8 cellular contexts compared by ENCODE assay signal in the genomic region with DNA sequence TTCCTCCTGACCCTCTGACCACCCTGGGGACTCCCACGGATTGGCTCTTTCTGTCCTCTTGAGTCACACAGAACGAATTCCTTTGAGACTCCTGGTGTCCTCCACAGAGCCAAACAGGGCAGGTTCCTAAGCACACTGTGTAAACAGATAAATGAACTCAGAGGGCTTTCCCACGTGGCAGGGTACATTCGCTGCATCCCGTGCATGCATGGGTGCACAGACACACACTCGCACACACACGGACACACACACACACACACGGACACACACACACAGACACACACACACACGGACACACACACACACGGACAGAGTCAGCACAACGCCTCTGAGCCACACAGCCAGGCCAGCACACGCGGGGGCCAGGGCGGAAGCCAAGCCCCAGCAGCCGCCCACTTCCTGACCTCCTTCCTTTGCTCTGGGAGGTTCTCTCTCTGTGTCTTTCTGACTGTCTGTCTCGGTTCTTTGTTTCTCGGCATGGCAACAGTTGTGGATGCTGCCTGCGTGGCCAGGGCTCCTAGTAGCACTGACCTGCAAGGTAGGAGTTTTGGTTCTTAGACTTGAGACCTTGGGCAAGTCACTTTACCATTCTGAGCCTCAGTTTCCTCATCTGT. TPM values are rescaled to one million over a fixed set of nuclear protein-coding genes. Genes with fewer than 3 reads are reported as not detected.
DNase-seq lines count a peak whose midpoint lies in the region; ATAC-seq, FAIRE-seq and TF ChIP-seq lines count a peak whose summit lies in the region.

No MANE protein-coding gene starts in this region.

- peak overlapping the region; percentile 90 for H3K27ac ChIP-seq in GM12878 (ENCODE audit: control insufficient read depth, insufficient read depth)

- CTCF ChIA-PET in T-cell (lab: Charles Lee) = interaction anchor here in 1 of 2 donors (1.5 kb wide), 1 partner anchor 23 kb away, joined by 9 read pairs; no protein-coding TSS in a partner anchor
- CTCF ChIA-PET in GM12878 (lab: Yijun Ruan, JAX) = interaction anchor here (1.1 to 2.4 kb wide), 3 partner anchors 9 to 452 kb away, joined by 4 to 7 read pairs (median 7); no protein-coding TSS in a partner anchor

- BruUV-seq in GM12878 (replicated peaks; lab: Mats Ljungman, UMichigan) = no TSS peak

- H4K20me1 ChIP-seq in GM12878 (ENCODE audit: control insufficient read depth, insufficient read depth) = no peaks in the 10 kb centered on the region

- peaks cover 56 to 72% (median 68%) of the 10 kb centered on the region in 3 donors for H3K4me1 Mint-ChIP-seq in T-cell

- H3K36me3 ChIP-seq in GM12878 (ENCODE audit: control insufficient read depth in 2 of 2, insufficient read depth in 2 of 2, low read length in 1 of 2) = peaks cover 0 to 1% of the 10 kb centered on the region in 2 experiments; a peak in 1 of 4 replicates

- TF ChIP-seq EP300 in GM12878 (IDR thresholded peaks at IDR 0.05; ENCODE audit: borderline replicate concordance in 1 of 2, control insufficient read depth in 1 of 2, low read depth in 2 of 2, low read length in 2 of 2) = 0 out of 4 replicates have a peak, but pooled peaks of 1 of the 2 experiments have one; percentile 3

- RAD21 ChIA-PET in GM12878 (lab: Charles Lee; ENCODE audit: unreplicated experiment) = interaction anchor here (2.0 kb wide), 1 partner anchor 24 kb away, joined by 7 read pairs; no protein-coding TSS in a partner anchor

- H3K9me3 Mint-ChIP-seq in T-cell = no peaks in the 10 kb centered on the region

- no peak for TF ChIP-seq RAD21 in GM12878 (IDR thresholded peaks at IDR 0.05; ENCODE audit: insufficient read depth, low read depth, low read length)

- H3K27me3 ChIP-seq in GM12878 (replicated peaks in 1 of 2; ENCODE audit: control insufficient read depth in 2 of 2, insufficient read depth in 2 of 2, low read length in 1 of 2) = no peaks in the 10 kb centered on the region

- H3K4me3 ChIP-seq in AG09309 (ENCODE audit: control insufficient read depth, low read depth, low read length) (peak overlapping the region; percentile 58), GM12878 (peak overlapping the region; percentile 80), lower leg skin (ENCODE audit: low read depth, poor library complexity, severe bottlenecking) (peak overlapping the region; percentile 23)

- peak overlapping the region; percentile 98 for H3K4me2 ChIP-seq in GM12878 (ENCODE audit: control insufficient read depth, insufficient read depth)

- no peaks in the 10 kb centered on the region; the same call in 2 of the 3 replicates for H3K9me3 ChIP-seq in GM12878 (replicated peaks; ENCODE audit: control insufficient read depth, insufficient read depth, low read length)

- peak overlapping the region; percentile 88 to 96 (median 91) for H3K4me3 Mint-ChIP-seq in T-cell

- H3K79me2 ChIP-seq in GM12878 (ENCODE audit: control insufficient read depth, insufficient read depth, low read length) = peaks cover 26% of the 10 kb centered on the region

- H2AFZ ChIP-seq in GM12878 (ENCODE audit: control insufficient read depth, low read depth, low read length) = peak overlapping the region; percentile 94

- TF ChIP-seq POLR2A in GM19099 (IDR thresholded peaks at IDR 0.05; ENCODE audit: extremely low read depth, insufficient read length, low read depth) (peak; percentile 55), GM12878 (IDR thresholded peaks at IDR 0.05; ENCODE audit: low read depth, low read length) (peak; percentile 75), lower leg skin (IDR thresholded peaks at IDR 0.05) (no peak)

- H3K27ac Mint-ChIP-seq in T-cell = peak overlapping the region; percentile 96 to 98

- WGBS in GM12878 (ENCODE audit: insufficient coverage, insufficient replicate concordance, low lambda C conversion rate, missing lambda C conversion rate) = 1% methylated on average over 16 of the region's 18 CpGs
- 36 to 44% methylated on average over 18 of the region's 18 CpGs for WGBS in lower leg skin, 2 donors

- in situ Hi-C loops in GM12878 (cut with MboI) = no loop called here

- H3K4me1 ChIP-seq in GM12878 (ENCODE audit: control insufficient read depth, insufficient read depth, low read length) = peaks cover 8% of the 10 kb centered on the region

- ATAC-seq in HG03280 (IDR thresholded peaks at IDR 0.05; ENCODE audit: unreplicated experiment) (peak; percentile 65), T-cell (replicated peaks in 1 of 4) (peak; percentile 77 to 81 (median 80)), GM12878 (peak; percentile 85)

- TF ChIP-seq CTCF in AG09309 (IDR thresholded peaks at IDR 0.05; ENCODE audit: control insufficient read depth, insufficient read depth, low read depth, low read length, missing control alignments) (no peak), GM12878 (IDR thresholded peaks at IDR 0.05 in 2 of 3, conservative IDR thresholded peaks at IDR 0.05 in 1 of 3; ENCODE audit: control insufficient read depth in 2 of 3, extremely low read depth in 1 of 3, insufficient read depth in 1 of 3, low read depth in 3 of 3, low read length in 3 of 3) (no peak), lower leg skin (IDR thresholded peaks at IDR 0.05) (no peak)

- SMC1A ChIA-PET in GM12878 (lab: Charles Lee; ENCODE audit: uncharacterized antibody, unreplicated experiment) = interaction anchor here (0.6 to 1.0 kb wide), 2 partner anchors 14 to 50 kb away, joined by 3 read pairs; no protein-coding TSS in a partner anchor

- peaks cover 7% of the 10 kb centered on the region for H3K36me3 Mint-ChIP-seq in T-cell

- POLR2A ChIA-PET in T-cell (lab: Charles Lee) (interaction anchor here in 1 of 2 donors (0.5 kb wide), 1 partner anchor 26 kb away, joined by 3 read pairs; no protein-coding TSS in a partner anchor), GM12878 (lab: Charles Lee) (interaction anchor here (1.5 kb wide), 1 partner anchor 24 kb away, joined by 6 read pairs; no protein-coding TSS in a partner anchor)

- peak; percentile 100 for FAIRE-seq in GM12878 (lab: Jason Lieb, UNC)

- intact Hi-C loops in GM12878 (cut with micrococcal nuclease; ENCODE audit: unreplicated experiment) (loop anchor here (5.0 kb wide), 1 partner anchor 120 kb away; the partner anchor contains the start of gene PARP11), lower leg skin (cut with DNase I; ENCODE audit: low total_unique reads) (no loop called here)

- H3K27me3 Mint-ChIP-seq in T-cell = no peaks in the 10 kb centered on the region

- peak overlapping the region; percentile 92 for H3K9ac ChIP-seq in GM12878 (ENCODE audit: control insufficient read depth, insufficient read depth, low read length)

- DNase-seq in AG09309 (ENCODE audit: low read depth) (no peak), T-cell (peak; percentile 43 to 74 (median 57)), GM12878 (ENCODE audit: low read depth, low spot score) (peak; percentile 45), lower leg skin (ENCODE audit: low spot score in 2 of 2) (peak; percentile 24 to 89), inferior parietal cortex (ENCODE audit: extremely low spot score) (no peak)
- peak; percentile 26 for DNase-seq in stimulated activated CD8-positive, alpha-beta memory T cell treated with anti-CD3 and anti-CD28 coated beads, Interleukin-15, amount 100 ng/mL, for 1 hour (ENCODE audit: low read depth)

TF ChIP-seq in GM12878, 131 proteins besides CTCF, POLR2A, EP300 and RAD21 (continues in another document):
- TF ChIP-seq ZNF687 (IDR thresholded peaks at IDR 0.05) (peak; percentile 59), SMAD5 (IDR thresholded peaks at IDR 0.05; ENCODE audit: low read depth) (peak; percentile 28), IKZF1 (conservative IDR thresholded peaks at IDR 0.05) (peak; percentile 59)

RNA-seq across cellular contexts. Expression of gene CRACR2A, which starts 0.7 kb away (rescaled TPM):
- total RNA-seq in T-cell = 10 to 100 TPM; 38.3 to 47.0 (median 40.6) TPM
- 59.9 and 64.6 TPM in 2 replicates for total RNA-seq in GM12878 (2013; cell fraction: nucleolus; rRNA removed)
- 13.0 and 13.2 TPM in 2 replicates for total RNA-seq in GM12878 (2014; rRNA removed)
- 11.6 and 13.4 TPM in 2 replicates for total RNA-seq in GM12878 (2014; rRNA removed; fragmentation: Illumina TruSeq; extraction: Trizol)
- 18.0 and 18.2 TPM in 2 replicates for total RNA-seq in GM12878 (2021)
- polyA plus RNA-seq in GM12878 (2011; ENCODE audit: low read depth) = 9.6 TPM
- 12.8 and 13.3 TPM in 2 replicates for polyA plus RNA-seq in GM12878 (2011; rRNA removed)
- polyA plus RNA-seq in GM12878 (2011; cell fraction: cytosol; rRNA removed) = 10.5 and 11.1 TPM in 2 replicates
- polyA plus RNA-seq in GM12878 (2011; cell fraction: nucleus; rRNA removed) = 19.0 and 23.8 TPM in 2 replicates
- polyA plus RNA-seq in GM12878 (2012) = 7.1 and 8.1 TPM in 2 replicates
- 7.6 and 14.6 TPM in 2 replicates for polyA plus RNA-seq in GM12878 (2014; fragmentation: Illumina TruSeq; extraction: Trizol)
- polyA plus RNA-seq in GM12878 (2014; fragmentation: Nextera tagmentation; extraction: Ambion mirVana) = 1 to 10 TPM; 2.1 to 4.2 TPM
- polyA plus RNA-seq in GM12878 (2014; rRNA removed) = 13.2 and 14.0 TPM in 2 replicates
- 10 to 100 TPM; 13.1 to 13.3 TPM for polyA plus RNA-seq in GM12878 (2016; fragmentation: Nextera tagmentation; extraction: Ambion mirVana)
- 18.9 and 21.1 TPM in 2 replicates for polyA minus RNA-seq in GM12878 (2011; rRNA and poly(A)+ RNA removed)
- 5.5 and 5.9 TPM in 2 replicates for polyA minus RNA-seq in GM12878 (2011; cell fraction: cytosol; rRNA and poly(A)+ RNA removed)
- 19.9 and 34.6 TPM in 2 replicates for polyA minus RNA-seq in GM12878 (2011; cell fraction: nucleus; rRNA and poly(A)+ RNA removed)
- 10 to 100 TPM in 1 of 4 donors, 1 to 10 TPM in 3; 1.4 to 14.4 (median 6.6) TPM for total RNA-seq in lower leg skin

Comparison
In these comparisons a context has a peak if more than half of its experiments do, and no peak if none do; other contexts are left out.
1. DNase-seq: peak in T-cell (34 of 34), GM12878 (single experiment), lower leg skin (2 of 2) and stimulated activated CD8-positive, alpha-beta memory T cell treated with anti-CD3 and anti-CD28 coated beads, Interleukin-15, amount 100 ng/mL, for 1 hour (single experiment); none in AG09309 (single experiment) and inferior parietal cortex (single experiment).
2. H3K4me3 ChIP-seq: peak in every context shown above with its lines; median percentile 80 in GM12878; 58 in AG09309; 23 in lower leg skin.
3. POLR2A ChIP-seq: peak in GM19099 (single experiment) and GM12878 (single experiment); none in lower leg skin (0 of 2).
4. Peak in every context shown above with its lines, with median percentiles within 50 percentile points of each other: ATAC-seq.